1 cellular context compared by ENCODE assay signal in the genomic region with DNA sequence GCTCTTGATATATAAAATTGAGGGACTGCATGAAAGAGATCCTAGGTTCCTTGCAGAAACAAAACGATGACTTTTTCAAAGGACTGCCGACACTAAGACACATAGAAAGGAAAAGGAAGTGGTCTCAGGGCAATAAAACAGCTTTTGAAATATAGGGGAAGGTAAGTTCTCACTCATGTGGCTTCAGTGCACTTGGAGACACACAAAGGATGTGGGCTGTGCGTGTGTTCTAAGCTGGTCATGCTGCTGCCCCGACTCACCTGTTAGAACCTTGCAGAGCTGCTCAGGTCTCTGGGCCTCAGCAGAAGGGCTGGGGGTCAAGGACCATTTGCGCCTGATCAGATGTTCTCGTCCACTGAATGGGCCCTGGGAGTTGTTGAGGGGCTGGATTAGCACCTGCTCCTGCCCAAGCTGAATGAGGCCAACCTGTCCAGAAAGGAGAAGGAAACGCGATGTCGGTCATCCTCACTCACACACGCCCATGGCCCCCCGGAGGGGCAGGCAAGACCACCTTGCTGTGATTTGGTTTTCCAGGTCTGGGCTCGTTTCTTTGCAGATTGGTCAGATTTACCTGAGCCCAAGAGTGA.
TF ChIP-seq lines count a peak whose summit lies in the region.

No MANE protein-coding gene starts in this region.

TF ChIP-seq in SK-N-SH, 30 proteins besides CTCF, POLR2A, EP300 and RAD21 (continued from another document):
- TF ChIP-seq, protein P1, sequence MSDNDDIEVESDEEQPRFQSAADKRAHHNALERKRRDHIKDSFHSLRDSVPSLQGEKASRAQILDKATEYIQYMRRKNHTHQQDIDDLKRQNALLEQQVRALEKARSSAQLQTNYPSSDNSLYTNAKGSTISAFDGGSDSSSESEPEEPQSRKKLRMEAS (IDR thresholded peaks at IDR 0.05; ENCODE audit: low read depth): no peak
- no peak for TF ChIP-seq RXRA (IDR thresholded peaks at IDR 0.05; ENCODE audit: borderline replicate concordance, low read depth)
- no peak for TF ChIP-seq TEAD4 (IDR thresholded peaks at IDR 0.05; ENCODE audit: borderline replicate concordance, insufficient read depth)
- TF ChIP-seq FOXM1 (IDR thresholded peaks at IDR 0.05; ENCODE audit: low read depth): no peak
- TF ChIP-seq, protein P2, sequence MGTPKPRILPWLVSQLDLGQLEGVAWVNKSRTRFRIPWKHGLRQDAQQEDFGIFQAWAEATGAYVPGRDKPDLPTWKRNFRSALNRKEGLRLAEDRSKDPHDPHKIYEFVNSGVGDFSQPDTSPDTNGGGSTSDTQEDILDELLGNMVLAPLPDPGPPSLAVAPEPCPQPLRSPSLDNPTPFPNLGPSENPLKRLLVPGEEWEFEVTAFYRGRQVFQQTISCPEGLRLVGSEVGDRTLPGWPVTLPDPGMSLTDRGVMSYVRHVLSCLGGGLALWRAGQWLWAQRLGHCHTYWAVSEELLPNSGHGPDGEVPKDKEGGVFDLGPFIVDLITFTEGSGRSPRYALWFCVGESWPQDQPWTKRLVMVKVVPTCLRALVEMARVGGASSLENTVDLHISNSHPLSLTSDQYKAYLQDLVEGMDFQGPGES (IDR thresholded peaks at IDR 0.05; ENCODE audit: low read depth, low read length): no peak
- TF ChIP-seq RFX5 (IDR thresholded peaks at IDR 0.05; ENCODE audit: low read length): no peak
- no peak for TF ChIP-seq TAF1 (IDR thresholded peaks at IDR 0.05; ENCODE audit: borderline replicate concordance, low read depth, low read length)
- TF ChIP-seq, protein P3, sequence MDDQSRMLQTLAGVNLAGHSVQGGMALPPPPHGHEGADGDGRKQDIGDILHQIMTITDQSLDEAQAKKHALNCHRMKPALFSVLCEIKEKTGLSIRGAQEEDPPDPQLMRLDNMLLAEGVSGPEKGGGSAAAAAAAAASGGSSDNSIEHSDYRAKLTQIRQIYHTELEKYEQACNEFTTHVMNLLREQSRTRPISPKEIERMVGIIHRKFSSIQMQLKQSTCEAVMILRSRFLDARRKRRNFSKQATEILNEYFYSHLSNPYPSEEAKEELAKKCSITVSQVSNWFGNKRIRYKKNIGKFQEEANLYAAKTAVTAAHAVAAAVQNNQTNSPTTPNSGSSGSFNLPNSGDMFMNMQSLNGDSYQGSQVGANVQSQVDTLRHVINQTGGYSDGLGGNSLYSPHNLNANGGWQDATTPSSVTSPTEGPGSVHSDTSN (IDR thresholded peaks at IDR 0.05): no peak
- TF ChIP-seq NFIC (IDR thresholded peaks at IDR 0.05; ENCODE audit: borderline replicate concordance): no peak
- TF ChIP-seq, protein P4, sequence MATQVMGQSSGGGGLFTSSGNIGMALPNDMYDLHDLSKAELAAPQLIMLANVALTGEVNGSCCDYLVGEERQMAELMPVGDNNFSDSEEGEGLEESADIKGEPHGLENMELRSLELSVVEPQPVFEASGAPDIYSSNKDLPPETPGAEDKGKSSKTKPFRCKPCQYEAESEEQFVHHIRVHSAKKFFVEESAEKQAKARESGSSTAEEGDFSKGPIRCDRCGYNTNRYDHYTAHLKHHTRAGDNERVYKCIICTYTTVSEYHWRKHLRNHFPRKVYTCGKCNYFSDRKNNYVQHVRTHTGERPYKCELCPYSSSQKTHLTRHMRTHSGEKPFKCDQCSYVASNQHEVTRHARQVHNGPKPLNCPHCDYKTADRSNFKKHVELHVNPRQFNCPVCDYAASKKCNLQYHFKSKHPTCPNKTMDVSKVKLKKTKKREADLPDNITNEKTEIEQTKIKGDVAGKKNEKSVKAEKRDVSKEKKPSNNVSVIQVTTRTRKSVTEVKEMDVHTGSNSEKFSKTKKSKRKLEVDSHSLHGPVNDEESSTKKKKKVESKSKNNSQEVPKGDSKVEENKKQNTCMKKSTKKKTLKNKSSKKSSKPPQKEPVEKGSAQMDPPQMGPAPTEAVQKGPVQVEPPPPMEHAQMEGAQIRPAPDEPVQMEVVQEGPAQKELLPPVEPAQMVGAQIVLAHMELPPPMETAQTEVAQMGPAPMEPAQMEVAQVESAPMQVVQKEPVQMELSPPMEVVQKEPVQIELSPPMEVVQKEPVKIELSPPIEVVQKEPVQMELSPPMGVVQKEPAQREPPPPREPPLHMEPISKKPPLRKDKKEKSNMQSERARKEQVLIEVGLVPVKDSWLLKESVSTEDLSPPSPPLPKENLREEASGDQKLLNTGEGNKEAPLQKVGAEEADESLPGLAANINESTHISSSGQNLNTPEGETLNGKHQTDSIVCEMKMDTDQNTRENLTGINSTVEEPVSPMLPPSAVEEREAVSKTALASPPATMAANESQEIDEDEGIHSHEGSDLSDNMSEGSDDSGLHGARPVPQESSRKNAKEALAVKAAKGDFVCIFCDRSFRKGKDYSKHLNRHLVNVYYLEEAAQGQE (IDR thresholded peaks at IDR 0.05; ENCODE audit: low read depth, low read length): no peak
- TF ChIP-seq JUND (IDR thresholded peaks at IDR 0.05): no peak
